ENCODE assay signal across 8 cellular contexts in the genomic region with DNA sequence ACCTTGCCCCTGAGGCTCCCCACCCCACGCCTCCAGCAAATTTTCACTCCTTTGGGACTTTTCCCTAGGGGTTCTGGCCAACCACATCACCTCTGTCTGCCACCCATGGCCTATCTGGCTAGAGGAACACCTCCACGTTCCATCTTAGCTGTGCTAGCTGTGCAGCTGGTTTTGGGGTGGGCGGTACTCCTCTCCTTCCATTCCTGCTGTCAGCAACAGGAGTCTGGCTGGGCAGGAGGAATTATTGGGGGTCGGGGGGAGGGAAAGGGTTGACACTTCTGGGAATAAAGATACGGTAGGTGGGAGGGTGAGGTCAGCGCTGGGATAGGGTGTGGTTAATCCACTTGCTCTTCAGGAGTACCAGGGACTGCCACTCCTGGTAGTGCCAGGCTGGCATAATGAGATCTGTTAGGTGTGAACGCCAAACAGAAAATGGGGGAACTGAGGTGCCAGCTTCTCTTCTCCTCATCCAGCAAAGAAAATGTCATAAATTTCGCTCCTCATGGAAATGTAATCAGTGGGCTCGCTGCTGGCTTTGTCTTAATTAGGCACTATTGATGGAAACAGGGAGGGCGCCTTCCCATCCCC. TPM values are rescaled to one million over a fixed set of nuclear protein-coding genes. Genes with fewer than 3 reads are reported as not detected.
DNase-seq lines count a peak whose midpoint lies in the region; ATAC-seq and TF ChIP-seq lines count a peak whose summit lies in the region.

No MANE protein-coding gene starts in this region.

- H3K79me2 ChIP-seq in ACC112 (ENCODE audit: control insufficient read depth, insufficient read depth, low read length, unreplicated experiment): no peaks in the 10 kb centered on the region
- no peaks in the 10 kb centered on the region for H3K79me2 ChIP-seq in Loucy (ENCODE audit: insufficient read depth, low read length)

- CTCF ChIA-PET in naive thymus-derived CD4-positive, alpha-beta T cell (lab: Charles Lee): no interaction called here

- H4K20me1 ChIP-seq in Loucy (ENCODE audit: insufficient read depth, low read length, poor library complexity, severe bottlenecking): no peaks in the 10 kb centered on the region

- H3K9me3 Mint-ChIP-seq in naive thymus-derived CD4-positive, alpha-beta T cell: peaks cover 0 to 2% (median 0%) of the 10 kb centered on the region in 11 donors

- peak overlapping the region; percentile 66 for H3K9ac ChIP-seq in Loucy (ENCODE audit: low read depth, low read length, poor library complexity, severe bottlenecking)

- no peaks in the 10 kb centered on the region for H3F3A ChIP-seq in Loucy (ENCODE audit: low read depth)

- H3K36me3 Mint-ChIP-seq in naive thymus-derived CD4-positive, alpha-beta T cell: no peaks in the 10 kb centered on the region

- peaks cover 11 to 31% (median 15%) of the 10 kb centered on the region in 7 donors for H3K4me1 Mint-ChIP-seq in naive thymus-derived CD4-positive, alpha-beta T cell

- no peak for ATAC-seq in naive thymus-derived CD4-positive, alpha-beta T cell
- ATAC-seq in HG02798 (IDR thresholded peaks at IDR 0.05; ENCODE audit: poor library complexity, unreplicated experiment): no peak

- H3K27me3 ChIP-seq in ACC112 (ENCODE audit: insufficient read depth, low read length) (peaks cover 38% of the 10 kb centered on the region), Loucy (ENCODE audit: insufficient read depth, low read length, poor library complexity, severe bottlenecking) (peaks cover 9% of the 10 kb centered on the region), dorsolateral prefrontal cortex (peaks cover 0 to 16% (median 0%) of the 10 kb centered on the region in 45 donors)
- H3K27me3 ChIP-seq in naive thymus-derived CD4-positive, alpha-beta T cell (ENCODE audit: control insufficient read depth in 2 of 2, insufficient read depth in 2 of 2, low read length in 2 of 2): peaks cover 6 to 16% of the 10 kb centered on the region in 2 donors

- H3K27ac Mint-ChIP-seq in naive thymus-derived CD4-positive, alpha-beta T cell: no peak overlapping the region

- H3K4me1 ChIP-seq in ACC112 (ENCODE audit: control insufficient read depth, insufficient read depth, low read length, unreplicated experiment) (no peaks in the 10 kb centered on the region), Loucy (ENCODE audit: insufficient read depth, low read length, poor library complexity, severe bottlenecking) (peaks cover 11% of the 10 kb centered on the region)
- H3K4me1 ChIP-seq in naive thymus-derived CD4-positive, alpha-beta T cell (ENCODE audit: control insufficient read depth in 2 of 2, insufficient read depth in 2 of 2, low read length in 2 of 2): peaks cover 4 to 11% of the 10 kb centered on the region in 2 donors

- H2AFZ ChIP-seq in ACC112 (ENCODE audit: low read length, unreplicated experiment) (peak overlapping the region; percentile 51), Loucy (ENCODE audit: low read length) (peak overlapping the region; percentile 95)

- peak overlapping the region; percentile 86 for H3K4me3 ChIP-seq in ACC112 (ENCODE audit: low read depth, low read length)
- peak overlapping the region; percentile 81 for H3K4me3 ChIP-seq in Loucy (ENCODE audit: low read length, poor library complexity, severe bottlenecking)
- peak overlapping the region; percentile 50 to 80 (median 69) for H3K4me3 ChIP-seq in dorsolateral prefrontal cortex
- H3K4me3 ChIP-seq in naive thymus-derived CD4-positive, alpha-beta T cell (ENCODE audit: low read length): no peak overlapping the region

- H3K9me3 ChIP-seq in Loucy (ENCODE audit: insufficient read depth, low read depth, low read length): no peaks in the 10 kb centered on the region
- H3K9me3 ChIP-seq in naive thymus-derived CD4-positive, alpha-beta T cell (ENCODE audit: control insufficient read depth in 2 of 3, low read length in 3 of 3): no peaks in the 10 kb centered on the region

- H3K4me2 ChIP-seq in Loucy (ENCODE audit: low read depth, low read length, poor library complexity, severe bottlenecking): peak overlapping the region; percentile 90

- DNase-seq in dorsolateral prefrontal cortex: no peak
- no peak for DNase-seq in naive thymus-derived CD4-positive, alpha-beta T cell
- no peak for DNase-seq in NCI-H1436 (lab: John Stamatoyannopoulos, UW)
- DNase-seq in NCI-H510A treated with DMSO at 0.1 percent for 48 hours (lab: John Stamatoyannopoulos, UW): no peak
- no peak for DNase-seq in NCI-H510A (lab: John Stamatoyannopoulos, UW)

- H3K9me2 ChIP-seq in Loucy (replicated peaks; ENCODE audit: low read depth, low read length): no peaks in the 10 kb centered on the region

- peak overlapping the region in 9 of 10 donors; percentile 26 to 85 (median 71) for H3K4me3 Mint-ChIP-seq in naive thymus-derived CD4-positive, alpha-beta T cell

- TF ChIP-seq CTCF in Loucy (conservative IDR thresholded peaks at IDR 0.05; ENCODE audit: low read length) (no peak), dorsolateral prefrontal cortex (IDR thresholded peaks at IDR 0.05 in 54 of 56, conservative IDR thresholded peaks at IDR 0.05 in 2 of 56; ENCODE audit: low read depth in 1 of 56, partially characterized antibody in 56 of 56) (peak in 1 of 56 donors; percentile 10)

- H3K36me3 ChIP-seq in ACC112 (ENCODE audit: insufficient read depth, low read length): no peaks in the 10 kb centered on the region
- no peaks in the 10 kb centered on the region for H3K36me3 ChIP-seq in Loucy (ENCODE audit: insufficient read depth, low read length)
- H3K36me3 ChIP-seq in naive thymus-derived CD4-positive, alpha-beta T cell (ENCODE audit: control insufficient read depth in 2 of 3, insufficient read depth in 3 of 3, low read length in 3 of 3): no peaks in the 10 kb centered on the region

- peaks cover 50 to 84% (median 66%) of the 10 kb centered on the region in 5 donors for H3K27me3 Mint-ChIP-seq in naive thymus-derived CD4-positive, alpha-beta T cell

- H3K27ac ChIP-seq in ACC112 (ENCODE audit: low read depth, low read length) (no peak overlapping the region), dorsolateral prefrontal cortex (peak overlapping the region in 50 of 59 donors; percentile 36 to 93 (median 82))
- no peak overlapping the region for H3K27ac ChIP-seq in naive thymus-derived CD4-positive, alpha-beta T cell (ENCODE audit: low read depth, low read length)

- POLR2A ChIA-PET in naive thymus-derived CD4-positive, alpha-beta T cell (lab: Charles Lee): interaction anchor here (0.9 kb wide), 1 partner anchor 26 kb away, joined by 3 read pairs; no protein-coding TSS in a partner anchor

- intact Hi-C loops in dorsolateral prefrontal cortex (cut with DNase I): no loop called here
- intact Hi-C loops in naive thymus-derived CD4-positive, alpha-beta T cell (cut with micrococcal nuclease): loop anchor here in 1 of 2 donors (2.0 kb wide), 1 partner anchor 28 kb away; the partner anchor contains the start of gene WRAP53

RNA-seq across cellular contexts. Expression of gene DNAH2, which starts 1.2 kb away (rescaled TPM):
- 1 to 10 TPM in 119 of 120 experiments, under 1 TPM in 1; 0.96 to 5.4 (median 2.7) TPM for total RNA-seq in dorsolateral prefrontal cortex
- under 1 TPM in 1 of 5 experiments, not detected in 4; 0.03 TPM for total RNA-seq in naive thymus-derived CD4-positive, alpha-beta T cell
- polyA plus RNA-seq in naive thymus-derived CD4-positive, alpha-beta T cell: not detected

RNA-seq across cellular contexts. Expression of gene EFNB3, which starts 11.4 kb away (rescaled TPM):
- 10 to 100 TPM in 119 of 120 experiments, 1 to 10 TPM in 1; 7.4 to 54.0 (median 30.3) TPM for total RNA-seq in dorsolateral prefrontal cortex
- total RNA-seq in naive thymus-derived CD4-positive, alpha-beta T cell: not detected
- polyA plus RNA-seq in naive thymus-derived CD4-positive, alpha-beta T cell: not detected

RNA-seq across cellular contexts. Expression of gene WRAP53, which starts 28.1 kb away (rescaled TPM):
- total RNA-seq in dorsolateral prefrontal cortex: 10 to 100 TPM in 19 of 120 experiments, 1 to 10 TPM in 101; 5.1 to 15.5 (median 8.1) TPM
- total RNA-seq in naive thymus-derived CD4-positive, alpha-beta T cell: 10 to 100 TPM in 2 of 5 experiments, 1 to 10 TPM in 3; 6.7 to 21.1 (median 9.6) TPM
- polyA plus RNA-seq in naive thymus-derived CD4-positive, alpha-beta T cell: 10 to 100 TPM in 1 of 2 donors, 1 to 10 TPM in 1; 9.6 to 18.9 TPM

RNA-seq across cellular contexts. Expression of gene TP53, which starts 29.1 kb away (rescaled TPM):
- total RNA-seq in dorsolateral prefrontal cortex: 10 to 100 TPM in 109 of 120 experiments, 1 to 10 TPM in 11; 5.6 to 31.5 (median 14.8) TPM
- total RNA-seq in naive thymus-derived CD4-positive, alpha-beta T cell: 100 to 1,000 TPM in 3 of 5 experiments, 10 to 100 TPM in 2; 57.9 to 226 (median 104) TPM
- 10 to 100 TPM; 30.9 to 32.5 TPM for polyA plus RNA-seq in naive thymus-derived CD4-positive, alpha-beta T cell

Comparison
In these comparisons a context has a peak if more than half of its experiments do, and no peak if none do; other contexts are left out.
1. H3K27ac ChIP-seq: peak in dorsolateral prefrontal cortex (50 of 59); none in ACC112 (single experiment) and naive thymus-derived CD4-positive, alpha-beta T cell (single experiment).
2. RNA of gene EFNB3, which starts 11.4 kb away (total RNA-seq): 7.4 to 54.0 TPM in dorsolateral prefrontal cortex; not detected in naive thymus-derived CD4-positive, alpha-beta T cell; every median in the first group is over 4 times any median in the second.